Comparison of ENCODE assay signal across 14 cellular contexts in genomic region chr3:113084777-113085176, GRCh38.
A peak's percentile ranks its signal among the peaks of the same experiment; 100 is the strongest.
DNase-seq lines count a peak whose midpoint lies in the region; ATAC-seq, FAIRE-seq and TF ChIP-seq lines count a peak whose summit lies in the region.
"Had no signal": no experiment of that assay in that cellular context is flagged by ENCODE, and none has a peak within 500 bp of the region (broad histone marks: within the 10 kb centered on the region; RNA-seq: fewer than 3 reads in every experiment).

No MANE protein-coding gene starts in this region.

- no peak for TF ChIP-seq EP300 in gastroesophageal sphincter (IDR thresholded peaks at IDR 0.05)

- no peak for FAIRE-seq in urothelium cell line (lab: Jason Lieb, UNC)
- FAIRE-seq: GM12878, kidney had no signal

- TF ChIP-seq CTCF in gastroesophageal sphincter (IDR thresholded peaks at IDR 0.05), result no peak

- H3K4me3 ChIP-seq in gastroesophageal sphincter, result no peak overlapping the region
- H3K4me3 ChIP-seq: colonic mucosa, GM12878, prostate gland, SK-N-MC had no signal

- no peaks in the 10 kb centered on the region for H3K9me3 ChIP-seq in gastroesophageal sphincter
- H3K9me3 ChIP-seq: colonic mucosa, prostate gland had no signal

- no peaks in the 10 kb centered on the region for H3K36me3 ChIP-seq in gastroesophageal sphincter
- H3K36me3 ChIP-seq: colonic mucosa, prostate gland had no signal

- WGBS in gastroesophageal sphincter (ENCODE audit: low coverage in 1 of 2), 2 donors, result 3 to 7% methylated on average over 2 of the region's 2 CpGs

- DNase-seq in SKM-1 treated with dmso at 0.1 percent for 144 hours (lab: John Stamatoyannopoulos, UW; ENCODE audit: unreplicated experiment), result peak; percentile 20
- DNase-seq in SKM-1 (lab: John Stamatoyannopoulos, UW; ENCODE audit: unreplicated experiment), result no peak
- DNase-seq in urothelium cell line (ENCODE audit: low spot score), result peak; percentile 52
- DNase-seq in amniotic stem cell (lab: John Stamatoyannopoulos, UW), result no peak
- DNase-seq: colonic mucosa, kidney, NCI-H187 treated with DMSO at 0.1 percent for 48 hours had no signal

- H3K27ac ChIP-seq in gastroesophageal sphincter, result peak overlapping the region; percentile 5 to 46 (median 23)
- H3K27ac ChIP-seq: colonic mucosa, prostate gland, SK-N-MC had no signal

- no peaks in the 10 kb centered on the region for H3K27me3 ChIP-seq in gastroesophageal sphincter
- H3K27me3 ChIP-seq: colonic mucosa had no signal

- ATAC-seq in SK-N-SH treated with all-trans-retinoic acid at 6 μM for 48 hours (peak; percentile 77), gastroesophageal sphincter (peak; percentile 47), GM21717 (IDR thresholded peaks at IDR 0.05; ENCODE audit: unreplicated experiment) (no peak), GM18520 (IDR thresholded peaks at IDR 0.05; ENCODE audit: unreplicated experiment) (no peak)
- ATAC-seq: GM12878 had no signal

- no peak for TF ChIP-seq POLR2A in gastroesophageal sphincter (IDR thresholded peaks at IDR 0.05)

- peaks cover 0 to 10% (median 0%) of the 10 kb centered on the region in 3 donors for H3K4me1 ChIP-seq in gastroesophageal sphincter
- H3K4me1 ChIP-seq: colonic mucosa, prostate gland had no signal

TF ChIP-seq in SK-N-SH treated with all-trans-retinoic acid at 6 μM for 48 hours, 23 proteins besides CTCF, POLR2A, EP300 and RAD21:
- TF ChIP-seq OSR1 (CRISPR knock-in tag; IDR thresholded peaks at IDR 0.05), result 0 out of 2 replicates have a peak, but pooled peaks have one; percentile 62
- TF ChIP-seq, protein P1, sequence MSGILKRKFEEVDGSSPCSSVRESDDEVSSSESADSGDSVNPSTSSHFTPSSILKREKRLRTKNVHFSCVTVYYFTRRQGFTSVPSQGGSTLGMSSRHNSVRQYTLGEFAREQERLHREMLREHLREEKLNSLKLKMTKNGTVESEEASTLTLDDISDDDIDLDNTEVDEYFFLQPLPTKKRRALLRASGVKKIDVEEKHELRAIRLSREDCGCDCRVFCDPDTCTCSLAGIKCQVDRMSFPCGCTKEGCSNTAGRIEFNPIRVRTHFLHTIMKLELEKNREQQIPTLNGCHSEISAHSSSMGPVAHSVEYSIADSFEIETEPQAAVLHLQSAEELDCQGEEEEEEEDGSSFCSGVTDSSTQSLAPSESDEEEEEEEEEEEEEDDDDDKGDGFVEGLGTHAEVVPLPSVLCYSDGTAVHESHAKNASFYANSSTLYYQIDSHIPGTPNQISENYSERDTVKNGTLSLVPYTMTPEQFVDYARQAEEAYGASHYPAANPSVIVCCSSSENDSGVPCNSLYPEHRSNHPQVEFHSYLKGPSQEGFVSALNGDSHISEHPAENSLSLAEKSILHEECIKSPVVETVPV (CRISPR knock-in tag; IDR thresholded peaks at IDR 0.05), result no peak
- peak; percentile 79 for TF ChIP-seq TOX (CRISPR knock-in tag; IDR thresholded peaks at IDR 0.05; ENCODE audit: borderline replicate concordance)
- no peak for TF ChIP-seq BACH2 (CRISPR knock-in tag; IDR thresholded peaks at IDR 0.05; ENCODE audit: borderline replicate concordance)

Comparison
In these comparisons a context has a peak if more than half of its experiments do, and no peak if none do; other contexts are left out.
1. DNase-seq: peak in SKM-1 treated with dmso at 0.1 percent for 144 hours (single experiment) and urothelium cell line (single experiment); none in SKM-1 (single experiment) and amniotic stem cell (single experiment).
2. ATAC-seq: peak in SK-N-SH treated with all-trans-retinoic acid at 6 μM for 48 hours (single experiment) and gastroesophageal sphincter (single experiment); none in GM21717 (single experiment) and GM18520 (single experiment).